ENCODE assay signal across 8 cellular contexts in the genomic region with DNA sequence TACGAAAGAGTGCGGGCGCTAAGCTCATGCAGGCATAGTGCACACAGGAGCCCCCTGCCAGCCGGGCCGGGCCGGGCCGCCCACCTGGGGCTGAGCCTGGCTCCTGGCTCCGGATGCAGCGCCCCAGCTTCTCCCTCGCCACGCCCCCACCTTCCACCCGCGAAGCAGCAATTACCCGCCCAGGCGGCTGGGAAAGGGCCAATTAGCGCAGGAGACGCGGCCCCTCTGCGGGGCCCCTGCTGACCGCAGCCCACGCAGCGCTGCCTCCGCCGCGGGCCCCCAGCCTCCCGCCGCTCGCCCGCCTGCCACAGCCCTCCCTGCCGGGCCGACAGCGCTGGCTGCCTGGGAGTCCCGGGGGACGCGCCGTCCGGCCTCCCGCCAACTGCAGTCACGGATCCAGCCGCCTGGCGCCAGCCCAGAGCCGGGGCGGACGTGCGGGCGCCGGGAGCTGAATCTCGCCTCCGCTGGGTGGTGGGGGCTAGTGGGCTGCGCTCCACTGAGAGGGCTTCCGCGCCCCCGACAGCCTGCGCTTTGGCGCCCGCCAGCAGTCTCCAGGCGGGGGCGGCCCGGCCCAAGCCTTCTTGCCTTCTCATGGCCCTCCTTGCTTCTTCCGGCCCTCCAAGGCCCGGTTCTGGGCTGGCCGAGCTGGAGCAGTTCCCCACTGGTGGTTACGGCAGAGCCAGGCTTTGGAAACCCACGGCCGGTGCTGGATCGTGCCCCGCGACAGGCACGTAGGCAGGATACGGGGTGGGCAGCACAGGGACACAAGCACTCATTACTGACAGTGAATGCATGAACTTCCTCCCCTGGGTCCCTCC. TPM values are rescaled to one million over a fixed set of nuclear protein-coding genes. Genes with fewer than 3 reads are reported as not detected.
DNase-seq lines count a peak whose midpoint lies in the region; ATAC-seq and TF ChIP-seq lines count a peak whose summit lies in the region.

No MANE protein-coding gene starts in this region.

- H3K27ac ChIP-seq in iPS DF 6.9 (ENCODE audit: low read length) = no peak overlapping the region
- H3K27ac ChIP-seq in sigmoid colon = peak overlapping the region; percentile 30 to 56 (median 41)

- peak overlapping the region; percentile 94 for H3K27ac Mint-ChIP-seq in T-helper 2 cell treated with Interferon-gamma antibody and Interleukin-4, amounts not matched to agents 5 μg/mL and 100 μg/mL, for 36 hours

- H3K9me3 Mint-ChIP-seq in T-helper 2 cell treated with Interferon-gamma antibody and Interleukin-4, amounts not matched to agents 5 μg/mL and 100 μg/mL, for 36 hours = no peaks in the 10 kb centered on the region

- peak overlapping the region; percentile 92 for H3K4me3 Mint-ChIP-seq in T-helper 2 cell treated with Interferon-gamma antibody and Interleukin-4, amounts not matched to agents 5 μg/mL and 100 μg/mL, for 36 hours

- H3K4me1 ChIP-seq in iPS DF 6.9 (ENCODE audit: control insufficient read depth, insufficient read depth, low read length) (no peaks in the 10 kb centered on the region; the same call in 1 of the 2 replicates), sigmoid colon (peaks cover 0 to 16% (median 14%) of the 10 kb centered on the region in 4 donors)

- H3K27me3 Mint-ChIP-seq in T-helper 2 cell treated with Interferon-gamma antibody and Interleukin-4, amounts not matched to agents 5 μg/mL and 100 μg/mL, for 36 hours (ENCODE audit: low read depth) = no peaks in the 10 kb centered on the region

- H3K27me3 ChIP-seq in GM06990 (replicated peaks; ENCODE audit: control insufficient read depth, insufficient read depth, low read length) (no peaks in the 10 kb centered on the region), iPS DF 6.9 (ENCODE audit: control insufficient read depth, insufficient read depth, low read length) (peaks cover 18% of the 10 kb centered on the region), sigmoid colon (peaks cover 0 to 14% (median 0%) of the 10 kb centered on the region in 3 donors)

- H3K4me3 ChIP-seq in GM06990 (replicated peaks; ENCODE audit: low read depth, low read length) (peak overlapping the region; percentile 44), astrocyte of the cerebellum (ENCODE audit: low read depth, low read length) (peak overlapping the region; percentile 39), iPS DF 6.9 (ENCODE audit: low read length) (peak overlapping the region; percentile 34; the same call in 1 of the 2 replicates), sigmoid colon (peak overlapping the region; percentile 24 to 59 (median 52))

- WGBS in iPS DF 6.9 (ENCODE audit: insufficient coverage, insufficient read length) = no CpG with 5 or more reads among the region's 70 CpGs
- WGBS in sigmoid colon, 2 donors = 2 to 3% methylated on average over 70 of the region's 70 CpGs

- no peaks in the 10 kb centered on the region for H3K36me3 ChIP-seq in GM06990 (ENCODE audit: control insufficient read depth, insufficient read depth, low read length)
- no peaks in the 10 kb centered on the region for H3K36me3 ChIP-seq in iPS DF 6.9 (ENCODE audit: control insufficient read depth, insufficient read depth, low read length)
- H3K36me3 ChIP-seq in sigmoid colon = no peaks in the 10 kb centered on the region

- TF ChIP-seq POLR2A in sigmoid colon (IDR thresholded peaks at IDR 0.05) = no peak

- no peaks in the 10 kb centered on the region for H3K9me3 ChIP-seq in iPS DF 6.9 (ENCODE audit: control insufficient read depth, insufficient read depth, low read length)
- no peaks in the 10 kb centered on the region for H3K9me3 ChIP-seq in sigmoid colon

- DNase-seq in GM06990 (ENCODE audit: extremely low read depth, insufficient read length) (peak; percentile 73), astrocyte of the cerebellum (ENCODE audit: low read depth) (no peak), iPS DF 6.9 (ENCODE audit: low read depth, low spot score) (no peak), sigmoid colon (peak; percentile 87), cerebellar nuclear complex (lab: John Stamatoyannopoulos, UW) (no peak)
- peak; percentile 90 for DNase-seq in T-helper 2 cell treated with Interferon-gamma antibody and Interleukin-4, amounts not matched to agents 5 μg/mL and 100 μg/mL, for 36 hours (ENCODE audit: low spot score)

- peaks cover 8% of the 10 kb centered on the region for H3K36me3 Mint-ChIP-seq in T-helper 2 cell treated with Interferon-gamma antibody and Interleukin-4, amounts not matched to agents 5 μg/mL and 100 μg/mL, for 36 hours (ENCODE audit: low read depth)

- intact Hi-C loops in sigmoid colon (cut with DNase I) = no loop called here

- in situ Hi-C loops in astrocyte of the cerebellum (cut with HindIII; ENCODE audit: low sequenced_read_pairs) = no loop called here

- H3K4me1 Mint-ChIP-seq in T-helper 2 cell treated with Interferon-gamma antibody and Interleukin-4, amounts not matched to agents 5 μg/mL and 100 μg/mL, for 36 hours (ENCODE audit: low read depth) = peaks cover 45% of the 10 kb centered on the region

- no peak for TF ChIP-seq EP300 in sigmoid colon (IDR thresholded peaks at IDR 0.05)

- TF ChIP-seq CTCF in GM06990 (IDR thresholded peaks at IDR 0.05; ENCODE audit: insufficient read depth, low read length, poor library complexity, severe bottlenecking) (peak; percentile 19), astrocyte of the cerebellum (IDR thresholded peaks at IDR 0.05; ENCODE audit: low read depth, low read length, missing control alignments) (peak; percentile 6), sigmoid colon (IDR thresholded peaks at IDR 0.05) (peak in 1 of 4 experiments; percentile 6)

- peak; percentile 41 for ATAC-seq in HG03442 (IDR thresholded peaks at IDR 0.05; ENCODE audit: unreplicated experiment)
- no peak for ATAC-seq in HG03025 (IDR thresholded peaks at IDR 0.05; ENCODE audit: low FRiP score, unreplicated experiment)

RNA-seq across cellular contexts. Expression of a gene that starts 14.9 kb away (rescaled TPM):
- 10 to 100 TPM; 21.3 to 28.0 (median 24.8) TPM for total RNA-seq in sigmoid colon
- 10 to 100 TPM in 1 of 3 donors, 1 to 10 TPM in 2; 9.6 to 19.3 (median 9.7) TPM for polyA plus RNA-seq in sigmoid colon

RNA-seq across cellular contexts. Expression of a gene that starts 25.6 kb away (rescaled TPM):
- total RNA-seq in sigmoid colon = 1 to 10 TPM; 3.6 to 7.5 (median 4.1) TPM
- 1 to 10 TPM; 2.3 to 7.3 (median 3.0) TPM for polyA plus RNA-seq in sigmoid colon

RNA-seq across cellular contexts. Expression of a gene that starts 53.0 kb away (rescaled TPM):
- 1 to 10 TPM in 1 of 4 donors, under 1 TPM in 2, not detected in 1; 0.16 to 2.5 (median 0.55) TPM for total RNA-seq in sigmoid colon
- 10 to 100 TPM; 10.8 to 48.4 (median 13.2) TPM for polyA plus RNA-seq in sigmoid colon

Comparison
In these comparisons a context has a peak if more than half of its experiments do, and no peak if none do; other contexts are left out.
1. DNase-seq: peak in GM06990 (single experiment), T-helper 2 cell treated with Interferon-gamma antibody and Interleukin-4, amounts not matched to agents 5 μg/mL and 100 μg/mL, for 36 hours (single experiment) and sigmoid colon (single experiment); none in astrocyte of the cerebellum (single experiment), iPS DF 6.9 (single experiment) and cerebellar nuclear complex (0 of 2).
2. Peak in every context shown above with its lines, with median percentiles within 50 percentile points of each other: H3K4me3 ChIP-seq.